9 cellular contexts compared by ENCODE assay signal in genomic region chr20:35453647-35454046, GRCh38. TPM values are rescaled to one million over a fixed set of nuclear protein-coding genes. Genes with fewer than 3 reads are reported as not detected.
A peak's percentile ranks its signal among the peaks of the same experiment; 100 is the strongest.
DNase-seq lines count a peak whose midpoint lies in the region; ATAC-seq, FAIRE-seq and TF ChIP-seq lines count a peak whose summit lies in the region.
"Had no signal": no experiment of that assay in that cellular context is flagged by ENCODE, and none has a peak within 500 bp of the region (broad histone marks: within the 10 kb centered on the region; RNA-seq: fewer than 3 reads in every experiment).

No MANE protein-coding gene starts in this region.

- intact Hi-C loops in CD8-positive, alpha-beta T cell (cut with DNase I, micrococcal nuclease), result loop anchor here (1.0 to 10.0 kb wide), 8 partner anchors 37 to 501 kb away; partner anchors contain the start of genes PHF20 (in 2 of the 2), CPNE1 (in 1 of the 2), EDEM2 (in 1 of the 2) and RBM12 (in 1 of the 2)
- intact Hi-C loops in K562 (cut with micrococcal nuclease), result no loop called here
- intact Hi-C loops in left ventricle myocardium inferior (cut with micrococcal nuclease), result no loop called here

- no peak for TF ChIP-seq RAD21 in K562 (CRISPR knock-in tag; conservative IDR thresholded peaks at IDR 0.05 in 1 of 2, IDR thresholded peaks at IDR 0.05 in 1 of 2)

- peak overlapping the region; percentile 68 for H3K4me2 ChIP-seq in Karpas-422 (ENCODE audit: low read depth, low read length, poor library complexity, severe bottlenecking)
- H3K4me2 ChIP-seq in K562 (ENCODE audit: insufficient read depth, low read length), result peak overlapping the region; percentile 100

- WGBS in K562 (ENCODE audit: insufficient coverage, low coverage, missing lambda C conversion rate), result 53% methylated on average over 7 of the region's 7 CpGs

- H3K27me3 Mint-ChIP-seq in CD8-positive, alpha-beta T cell (ENCODE audit: low read depth), result no peaks in the 10 kb centered on the region
- H3K27me3 Mint-ChIP-seq in nephron progenitor cell (ENCODE audit: low read depth, poor library complexity), result no peaks in the 10 kb centered on the region

- in situ Hi-C loops in K562 (cut with MboI), result no loop called here

- H3K4me1 Mint-ChIP-seq in CD8-positive, alpha-beta T cell (ENCODE audit: low read depth), result peaks cover 21% of the 10 kb centered on the region
- H3K4me1 Mint-ChIP-seq in nephron progenitor cell, result peaks cover 55% of the 10 kb centered on the region

- H3K27ac Mint-ChIP-seq in CD8-positive, alpha-beta T cell, result no peak overlapping the region
- peak overlapping the region; percentile 100 for H3K27ac Mint-ChIP-seq in nephron progenitor cell

- no peaks in the 10 kb centered on the region for H3K27me3 ChIP-seq in CD8-positive, alpha-beta T cell (ENCODE audit: insufficient read depth, low read length)
- H3K27me3 ChIP-seq in Karpas-422 (ENCODE audit: low read length), result no peaks in the 10 kb centered on the region
- H3K27me3 ChIP-seq in K562 (ENCODE audit: control insufficient read depth in 2 of 2, insufficient read depth in 2 of 2, low read length in 2 of 2), result no peaks in the 10 kb centered on the region
- H3K27me3 ChIP-seq in left ventricle myocardium inferior (ENCODE audit: low read depth), result no peaks in the 10 kb centered on the region

- no peak for FAIRE-seq in K562 (lab: Jason Lieb, UNC)

- no peaks in the 10 kb centered on the region for H3K9me2 ChIP-seq in Karpas-422 (replicated peaks; ENCODE audit: insufficient read depth, low read length)

- no peaks in the 10 kb centered on the region for H3K9me3 ChIP-seq in CD8-positive, alpha-beta T cell (ENCODE audit: low read length)
- H3K9me3 ChIP-seq in Karpas-422 (ENCODE audit: low read length) (no peaks in the 10 kb centered on the region), K562 (replicated peaks; ENCODE audit: control insufficient read depth, insufficient read depth, low read depth, low read length) (no peaks in the 10 kb centered on the region), left ventricle myocardium inferior (replicated peaks) (no peaks in the 10 kb centered on the region)

- H3K79me2 ChIP-seq in Karpas-422 (ENCODE audit: low read length), result peaks cover 31% of the 10 kb centered on the region
- peaks cover 30% of the 10 kb centered on the region for H3K79me2 ChIP-seq in K562 (ENCODE audit: control insufficient read depth, insufficient read depth, low read length)

- TF ChIP-seq CTCF in CD8-positive, alpha-beta T cell (IDR thresholded peaks at IDR 0.05), result no peak
- TF ChIP-seq CTCF in K562 (IDR thresholded peaks at IDR 0.05 in 2 of 3, conservative IDR thresholded peaks at IDR 0.05 in 1 of 3; ENCODE audit: insufficient read depth in 2 of 3, low read depth in 1 of 3, low read length in 3 of 3) (no peak), nephron progenitor cell (IDR thresholded peaks at IDR 0.05) (no peak), left ventricle myocardium inferior (IDR thresholded peaks at IDR 0.05; ENCODE audit: borderline replicate concordance) (no peak)

- no peak overlapping the region for H3K27ac ChIP-seq in CD8-positive, alpha-beta T cell (ENCODE audit: low read depth, low read length)
- H3K27ac ChIP-seq in Karpas-422 (ENCODE audit: low read length) (no peak overlapping the region), K562 (ENCODE audit: extremely low read depth, low read depth, low read length) (no peak overlapping the region), left ventricle myocardium inferior (replicated peaks) (no peak overlapping the region)

- H2AFZ ChIP-seq in Karpas-422 (ENCODE audit: low read length) (no peak overlapping the region), K562 (ENCODE audit: low read depth, low read length) (peak overlapping the region; percentile 40; the same call in 1 of the 2 replicates)

- POLR2A ChIA-PET in CD8-positive, alpha-beta T cell (lab: Charles Lee), result interaction anchor here (0.7 to 2.7 kb wide), 4 partner anchors 10 to 937 kb away, joined by 3 to 22 read pairs (median 11); partner anchors contain the start of genes DYNLRB1 and SCAND1
- POLR2A ChIA-PET in K562 (lab: Yijun Ruan, JAX), result interaction anchor here (1.4 to 1.8 kb wide), 3 partner anchors 12 to 170 kb away, joined by 4 to 7 read pairs (median 5); no protein-coding TSS in a partner anchor

- TF ChIP-seq POLR2A in K562 (conservative IDR thresholded peaks at IDR 0.05), result no peak

- no peaks in the 10 kb centered on the region for H3K9me3 Mint-ChIP-seq in CD8-positive, alpha-beta T cell
- H3K9me3 Mint-ChIP-seq in nephron progenitor cell, result peaks cover 19% of the 10 kb centered on the region

- ATAC-seq in CD8-positive, alpha-beta T cell, result no peak
- ATAC-seq in K562, result no peak

- H3K4me3 Mint-ChIP-seq in CD8-positive, alpha-beta T cell, result peak overlapping the region; percentile 94
- H3K4me3 Mint-ChIP-seq in nephron progenitor cell, result peak overlapping the region; percentile 91

- H4K20me1 ChIP-seq in Karpas-422 (ENCODE audit: insufficient read depth, low read depth, low read length) (no peaks in the 10 kb centered on the region), K562 (replicated peaks; ENCODE audit: control insufficient read depth, insufficient read depth, low read length) (no peaks in the 10 kb centered on the region)

- CTCF ChIA-PET in CD8-positive, alpha-beta T cell (lab: Charles Lee), result interaction anchor here (1.0 to 5.2 kb wide), 5 partner anchors 7 to 150 kb away, joined by 3 to 37 read pairs (median 7); no protein-coding TSS in a partner anchor
- CTCF ChIA-PET in K562 (lab: Yijun Ruan, JAX; ENCODE audit: low intra/inter-chr PET ratio), result no interaction called here

- H3K36me3 ChIP-seq in CD8-positive, alpha-beta T cell (ENCODE audit: insufficient read depth, low read length), result no peaks in the 10 kb centered on the region
- no peaks in the 10 kb centered on the region for H3K36me3 ChIP-seq in Karpas-422 (ENCODE audit: insufficient read depth, low read length)
- 0 out of 3 replicates have a peak, but pooled peaks cover 3% of the 10 kb centered on the region for H3K36me3 ChIP-seq in K562 (ENCODE audit: control insufficient read depth, insufficient read depth, low read length)
- H3K36me3 ChIP-seq in left ventricle myocardium inferior, result no peaks in the 10 kb centered on the region

- no TSS peak for BruUV-seq in K562 (replicated peaks; lab: Mats Ljungman, UMichigan)

- H3K4me1 ChIP-seq in CD8-positive, alpha-beta T cell (ENCODE audit: insufficient read depth, low read length), result peaks cover 10% of the 10 kb centered on the region
- H3K4me1 ChIP-seq in Karpas-422 (ENCODE audit: low read length) (peaks cover 37% of the 10 kb centered on the region), K562 (replicated peaks in 1 of 2; ENCODE audit: control insufficient read depth in 2 of 2, insufficient read depth in 2 of 2, low read length in 2 of 2) (peaks cover 11 to 18% of the 10 kb centered on the region in 2 experiments; a peak in 4 of 5 replicates), left ventricle myocardium inferior (peaks cover 27% of the 10 kb centered on the region)

- peak overlapping the region; percentile 77 for H3K9ac ChIP-seq in Karpas-422 (ENCODE audit: low read length)
- H3K9ac ChIP-seq in K562 (ENCODE audit: insufficient read depth in 1 of 2, low read depth in 2 of 2, low read length in 2 of 2), result 0 out of 4 replicates have a peak overlapping the region, but pooled peaks of 1 of the 2 experiments have one; percentile 17

- no peak for DNase-seq in CD8-positive, alpha-beta T cell
- DNase-seq in Karpas-422 (no peak), K562 (ENCODE audit: extremely low read depth in 1 of 4, low spot score in 3 of 4) (no peak), nephron progenitor cell (no peak), hippocampal formation (lab: John Stamatoyannopoulos, UW) (no peak), DMS153 treated with DMSO at 0.1 percent for 48 hours (lab: John Stamatoyannopoulos, UW; ENCODE audit: unreplicated experiment) (no peak), left ventricle myocardium inferior (no peak), AG08395 (ENCODE audit: low spot score) (no peak)
- DNase-seq: occipital lobe had no signal

- H3K4me3 ChIP-seq in CD8-positive, alpha-beta T cell (ENCODE audit: low read depth, low read length), result no peak overlapping the region
- H3K4me3 ChIP-seq in Karpas-422 (ENCODE audit: low read length) (peak overlapping the region; percentile 76), K562 (peak overlapping the region; percentile 62), left ventricle myocardium inferior (no peak overlapping the region)

- H3K9me1 ChIP-seq in K562 (ENCODE audit: control insufficient read depth, insufficient read depth, low read length), result no peaks in the 10 kb centered on the region

- TF ChIP-seq EP300 in K562 (IDR thresholded peaks at IDR 0.05; ENCODE audit: low read length), result no peak

- peaks cover 4% of the 10 kb centered on the region for H3K36me3 Mint-ChIP-seq in CD8-positive, alpha-beta T cell
- H3K36me3 Mint-ChIP-seq in nephron progenitor cell (ENCODE audit: low read depth), result peaks cover 18% of the 10 kb centered on the region

RNA-seq across cellular contexts. Expression of gene CEP250, which starts 1.8 kb away (rescaled TPM):
- total RNA-seq in CD8-positive, alpha-beta T cell, result 10 to 100 TPM; 33.4 to 34.4 TPM
- total RNA-seq in Karpas-422 (2014; rRNA removed; shearing (Covaris generic); ENCODE audit: low replicate concordance), result 10.2 and 42.8 TPM in 2 replicates
- total RNA-seq in K562 (2011; cell fraction: chromatin; rRNA removed; ENCODE audit: low replicate concordance), result 89.7 and 114 TPM in 2 replicates
- total RNA-seq in K562 (2011; cell fraction: nucleolus; rRNA removed), result 17.0 and 24.1 TPM in 2 replicates
- total RNA-seq in K562 (2011; cell fraction: nucleoplasm; rRNA removed), result 27.5 and 30.8 TPM in 2 replicates
- total RNA-seq in K562 (2014; rRNA removed), result 20.6 and 31.4 TPM in 2 replicates
- 20.5 and 21.5 TPM in 2 replicates for total RNA-seq in K562 (2014; rRNA removed; fragmentation: Illumina TruSeq; extraction: Trizol)
- total RNA-seq in K562 (2015; rRNA removed; fragmentation: Illumina TruSeq; extraction: Trizol), result 25.9 and 27.3 TPM in 2 replicates
- 35.7 and 41.9 TPM in 2 replicates for total RNA-seq in K562 (2021)
- polyA plus RNA-seq in K562 (2011; rRNA removed), result 10.1 and 12.1 TPM in 2 replicates
- polyA plus RNA-seq in K562 (2011; cell fraction: cytosol; rRNA removed), result 3.5 and 9.1 TPM in 2 replicates
- 24.5 and 32.9 TPM in 2 replicates for polyA plus RNA-seq in K562 (2011; cell fraction: nucleus; rRNA removed)
- polyA plus RNA-seq in K562 (2012), result 20.6 and 26.6 TPM in 2 replicates
- 16.9 and 17.2 TPM in 2 replicates for polyA plus RNA-seq in K562 (2014; fragmentation: Illumina TruSeq; extraction: Trizol)
- polyA plus RNA-seq in K562 (2014; fragmentation: Nextera tagmentation; extraction: Ambion mirVana), result 1 to 10 TPM; 2.5 to 2.6 TPM
- polyA plus RNA-seq in K562 (2014; rRNA removed), result 20.0 and 21.2 TPM in 2 replicates
- 22.9 and 27.8 TPM in 2 replicates for polyA minus RNA-seq in K562 (2011; rRNA and poly(A)+ RNA removed)
- 11.8 and 21.5 TPM in 2 replicates for polyA minus RNA-seq in K562 (2011; cell fraction: cytosol; rRNA and poly(A)+ RNA removed)
- polyA minus RNA-seq in K562 (2011; cell fraction: nucleus; rRNA and poly(A)+ RNA removed), result 11.0 and 16.7 TPM in 2 replicates
- total RNA-seq in left ventricle myocardium inferior, result 15.3 TPM

RNA-seq across cellular contexts. Expression of gene GDF5, which starts 15.6 kb away (rescaled TPM):
- not detected for total RNA-seq in CD8-positive, alpha-beta T cell
- total RNA-seq in Karpas-422 (2014; rRNA removed; shearing (Covaris generic); ENCODE audit: low replicate concordance), result not detected in 2 replicates
- not detected in 2 replicates for total RNA-seq in K562 (2011; cell fraction: chromatin; rRNA removed; ENCODE audit: low replicate concordance)
- total RNA-seq in K562 (2011; cell fraction: nucleolus; rRNA removed), result not detected in 2 replicates
- not detected in 2 replicates for total RNA-seq in K562 (2011; cell fraction: nucleoplasm; rRNA removed)
- total RNA-seq in K562 (2014; rRNA removed) (not detected in 2 replicates), K562 (2014; rRNA removed; fragmentation: Illumina TruSeq; extraction: Trizol) (not detected in 2 replicates), K562 (2015; rRNA removed; fragmentation: Illumina TruSeq; extraction: Trizol) (not detected in 2 replicates), K562 (2021) (not detected in 2 replicates), left ventricle myocardium inferior (0.11 TPM)
- polyA plus RNA-seq in K562 (2011; rRNA removed) (not detected in 2 replicates), K562 (2014; fragmentation: Illumina TruSeq; extraction: Trizol) (not detected in 2 replicates), K562 (2014; fragmentation: Nextera tagmentation; extraction: Ambion mirVana) (under 1 TPM in 1 of 2 experiments, not detected in 1; 0.01 TPM), K562 (2014; rRNA removed) (not detected in 2 replicates)
- not detected in 2 replicates for polyA plus RNA-seq in K562 (2011; cell fraction: cytosol; rRNA removed)
- polyA plus RNA-seq in K562 (2011; cell fraction: nucleus; rRNA removed), result not detected in 2 replicates
- polyA plus RNA-seq in K562 (2012), result not detected in 2 replicates
- not detected in 2 replicates for polyA minus RNA-seq in K562 (2011; rRNA and poly(A)+ RNA removed)
- not detected in 2 replicates for polyA minus RNA-seq in K562 (2011; cell fraction: cytosol; rRNA and poly(A)+ RNA removed)
- not detected in 2 replicates for polyA minus RNA-seq in K562 (2011; cell fraction: nucleus; rRNA and poly(A)+ RNA removed)

RNA-seq across cellular contexts. Expression of gene UQCC1, which starts 41.9 kb away (rescaled TPM):
- 10 to 100 TPM; 14.4 to 18.9 TPM for total RNA-seq in CD8-positive, alpha-beta T cell
- total RNA-seq in Karpas-422 (2014; rRNA removed; shearing (Covaris generic); ENCODE audit: low replicate concordance), result 49.5 and 55.1 TPM in 2 replicates
- 134 and 149 TPM in 2 replicates for total RNA-seq in K562 (2011; cell fraction: chromatin; rRNA removed; ENCODE audit: low replicate concordance)
- 77.7 and 107 TPM in 2 replicates for total RNA-seq in K562 (2011; cell fraction: nucleolus; rRNA removed)
- 104 and 155 TPM in 2 replicates for total RNA-seq in K562 (2011; cell fraction: nucleoplasm; rRNA removed)
- total RNA-seq in K562 (2014; rRNA removed), result 33.8 and 50.9 TPM in 2 replicates
- 37.3 and 37.4 TPM in 2 replicates for total RNA-seq in K562 (2014; rRNA removed; fragmentation: Illumina TruSeq; extraction: Trizol)
- total RNA-seq in K562 (2015; rRNA removed; fragmentation: Illumina TruSeq; extraction: Trizol), result 37.7 and 38.9 TPM in 2 replicates
- total RNA-seq in K562 (2021), result 50.0 and 58.5 TPM in 2 replicates
- 59.9 and 72.3 TPM in 2 replicates for polyA plus RNA-seq in K562 (2011; rRNA removed)
- polyA plus RNA-seq in K562 (2011; cell fraction: cytosol; rRNA removed), result 40.2 and 51.4 TPM in 2 replicates
- polyA plus RNA-seq in K562 (2011; cell fraction: nucleus; rRNA removed), result 206 and 334 TPM in 2 replicates
- 48.9 and 52.1 TPM in 2 replicates for polyA plus RNA-seq in K562 (2012)
- polyA plus RNA-seq in K562 (2014; fragmentation: Illumina TruSeq; extraction: Trizol), result 58.1 and 68.6 TPM in 2 replicates
- polyA plus RNA-seq in K562 (2014; fragmentation: Nextera tagmentation; extraction: Ambion mirVana), result 10 to 100 TPM; 31.9 to 67.9 TPM
- 58.9 and 72.2 TPM in 2 replicates for polyA plus RNA-seq in K562 (2014; rRNA removed)
- 38.1 and 46.1 TPM in 2 replicates for polyA minus RNA-seq in K562 (2011; rRNA and poly(A)+ RNA removed)
- 24.8 and 25.8 TPM in 2 replicates for polyA minus RNA-seq in K562 (2011; cell fraction: cytosol; rRNA and poly(A)+ RNA removed)
- 45.1 and 70.5 TPM in 2 replicates for polyA minus RNA-seq in K562 (2011; cell fraction: nucleus; rRNA and poly(A)+ RNA removed)
- 145 TPM for total RNA-seq in left ventricle myocardium inferior

Comparison
In these comparisons a context has a peak if more than half of its experiments do, and no peak if none do; other contexts are left out.
1. H3K4me3 ChIP-seq: peak in Karpas-422 (single experiment) and K562 (single experiment); none in CD8-positive, alpha-beta T cell (single experiment) and left ventricle myocardium inferior (single experiment).
2. intact Hi-C loops: an anchor here in CD8-positive, alpha-beta T cell (1.0 to 10.0 kb wide); none called in K562 and left ventricle myocardium inferior.